In genomic region chr5:138615461-138615860, GRCh38 we compare ENCODE assay signal across 24 cellular contexts.
"Had no signal": no experiment of that assay in that cellular context is flagged by ENCODE, and none has a peak within 500 bp of the region (broad histone marks: within the 10 kb centered on the region; RNA-seq: fewer than 3 reads in every experiment).

No MANE protein-coding gene starts in this region.

- H3K4me3 ChIP-seq: left lung, lower lobe of right lung, pancreas, psoas muscle, right lobe of liver, smooth muscle cell, testis, tibial artery, uterus had no signal

- ATAC-seq: left colon; left lung; lower lobe of right lung; natural killer cell; pancreas; psoas muscle; right lobe of liver; stimulated activated memory B cell treated with anti-CD40 and anti-IgM and Interleukin-4, amounts not matched to agents 10 μg/mL and 1 μg/mL and 100 μg/mL, for 72 hours; stimulated activated naive CD8-positive, alpha-beta T cell treated with anti-CD3 and anti-CD28 coated beads, Interleukin-15, amount 100 ng/mL, for 72 hours had no signal

- DNase-seq: hippocampal formation; kidney; left colon; left lung; lower lobe of right lung; mammary epithelial cell; mesenchymal stem cell; naive B cell; natural killer cell; pancreas; psoas muscle; right lobe of liver; stimulated activated CD4-positive, alpha-beta T cell treated with anti-CD3 and anti-CD28 coated beads, Interleukin-1b, Interleukin-23, amount 100 ng/mL, for 48 hours; stimulated activated CD4-positive, alpha-beta T cell treated with anti-CD3 and anti-CD28 coated beads, Interleukin-2, amount 100 ng/mL, for 48 hours; stimulated activated CD4-positive, alpha-beta T cell treated with anti-CD3 and anti-CD28 coated beads, Interleukin-4, amount 100 ng/mL, for 4 hours; stimulated activated CD8-positive, alpha-beta memory T cell treated with anti-CD3 and anti-CD28 coated beads, Interleukin-4, amount 100 ng/mL, for 48 hours; stimulated activated naive CD4-positive, alpha-beta T cell treated with Interleukin-2 at 50 U/mL for 16 hours; stimulated activated naive CD8-positive, alpha-beta T cell treated with anti-CD3 and anti-CD28 coated beads, Interleukin-15, amount 100 ng/mL, for 72 hours; testis; tibial artery; trophoblast cell; uterus had no signal

- H3K27ac ChIP-seq: left lung, lower lobe of right lung, pancreas, psoas muscle, right lobe of liver, testis, tibial artery, uterus had no signal

- H3K9me3 Mint-ChIP-seq: naive B cell; natural killer cell; stimulated activated memory B cell treated with anti-CD40 and anti-IgM and Interleukin-4, amounts not matched to agents 10 μg/mL and 1 μg/mL and 100 μg/mL, for 72 hours; stimulated activated naive CD8-positive, alpha-beta T cell treated with anti-CD3 and anti-CD28 coated beads, Interleukin-15, amount 100 ng/mL, for 72 hours had no signal

- H3K4me1 ChIP-seq: pancreas, psoas muscle, right lobe of liver, uterus had no signal

- H3K36me3 Mint-ChIP-seq: naive B cell; natural killer cell; stimulated activated memory B cell treated with anti-CD40 and anti-IgM and Interleukin-4, amounts not matched to agents 10 μg/mL and 1 μg/mL and 100 μg/mL, for 72 hours had no signal

- H3K27me3 ChIP-seq: left lung, pancreas, right lobe of liver, testis, uterus had no signal

- H3K4me3 Mint-ChIP-seq: natural killer cell; stimulated activated memory B cell treated with anti-CD40 and anti-IgM and Interleukin-4, amounts not matched to agents 10 μg/mL and 1 μg/mL and 100 μg/mL, for 72 hours; stimulated activated naive CD8-positive, alpha-beta T cell treated with anti-CD3 and anti-CD28 coated beads, Interleukin-15, amount 100 ng/mL, for 72 hours had no signal

- H3K27ac Mint-ChIP-seq: natural killer cell; stimulated activated memory B cell treated with anti-CD40 and anti-IgM and Interleukin-4, amounts not matched to agents 10 μg/mL and 1 μg/mL and 100 μg/mL, for 72 hours; stimulated activated naive CD8-positive, alpha-beta T cell treated with anti-CD3 and anti-CD28 coated beads, Interleukin-15, amount 100 ng/mL, for 72 hours had no signal

- H3K9me3 ChIP-seq: left lung, lower lobe of right lung, pancreas, psoas muscle, right lobe of liver, testis, tibial artery, uterus had no signal

- H3K36me3 ChIP-seq: left lung, lower lobe of right lung, pancreas, right lobe of liver, tibial artery, uterus had no signal

- H3K4me2 ChIP-seq: smooth muscle cell had no signal
